11 cellular contexts compared by ENCODE assay signal in genomic region chr17:68349157-68349556, GRCh38. TPM values are rescaled to one million over a fixed set of nuclear protein-coding genes. Genes with fewer than 3 reads are reported as not detected.
A peak's percentile ranks its signal among the peaks of the same experiment; 100 is the strongest.
DNase-seq lines count a peak whose midpoint lies in the region; ATAC-seq lines count a peak whose summit lies in the region.
"Had no signal": no experiment of that assay in that cellular context is flagged by ENCODE, and none has a peak within 500 bp of the region (broad histone marks: within the 10 kb centered on the region; RNA-seq: fewer than 3 reads in every experiment).

No MANE protein-coding gene starts in this region.

- peaks cover 86 to 91% (median 87%) of the 10 kb centered on the region in 3 donors for H3K4me1 Mint-ChIP-seq in T-cell

- CTCF ChIA-PET in T-cell (lab: Charles Lee): interaction anchor here in 1 of 2 donors (0.6 to 1.0 kb wide), 2 partner anchors 19 to 32 kb away, joined by 3 to 6 read pairs; no protein-coding TSS in a partner anchor

- ATAC-seq in GM18499 (IDR thresholded peaks at IDR 0.05; ENCODE audit: insufficient read depth, unreplicated experiment): peak; percentile 43
- ATAC-seq in HG02642 (IDR thresholded peaks at IDR 0.05; ENCODE audit: poor library complexity, unreplicated experiment): peak; percentile 62
- ATAC-seq in T-cell (replicated peaks in 1 of 4): no peak
- ATAC-seq in HG03571 (IDR thresholded peaks at IDR 0.05; ENCODE audit: unreplicated experiment): no peak
- no peak for ATAC-seq in GM19467 (IDR thresholded peaks at IDR 0.05; ENCODE audit: unreplicated experiment)

- H3K4me3 Mint-ChIP-seq in T-cell: peak overlapping the region in 1 of 3 donors; percentile 80

- H3K27ac Mint-ChIP-seq in T-cell: peak overlapping the region; percentile 45 to 94

- H3K36me3 Mint-ChIP-seq in T-cell: no peaks in the 10 kb centered on the region

- DNase-seq in CD1c-positive myeloid dendritic cell (ENCODE audit: extremely low spot score) (peak; percentile 58), T-cell (no peak), iPS-NIHi11 (ENCODE audit: low spot score) (no peak), pons (ENCODE audit: low spot score) (no peak)
- DNase-seq: COR-L47; NK-92 treated with Interleukin-12 subunit alpha and Interleukin-12 subunit beta, amount 100 ng/mL, for 24 hours; transverse colon had no signal

- POLR2A ChIA-PET in T-cell (lab: Charles Lee): no interaction called here

- H3K9me3 Mint-ChIP-seq in T-cell: no peaks in the 10 kb centered on the region

- no peaks in the 10 kb centered on the region for H3K27me3 Mint-ChIP-seq in T-cell

RNA-seq across cellular contexts. Expression of gene ARSG, which starts 57.9 kb away (rescaled TPM):
- 10 to 100 TPM; 14.5 to 22.9 (median 17.8) TPM for total RNA-seq in T-cell

RNA-seq across cellular contexts. Expression of gene SLC16A6, which starts 58.2 kb away (rescaled TPM):
- total RNA-seq in T-cell: 10 to 100 TPM in 1 of 5 donors, 1 to 10 TPM in 4; 4.4 to 10.5 (median 7.0) TPM

Comparison
In these comparisons a context has a peak if more than half of its experiments do, and no peak if none do; other contexts are left out.
1. ATAC-seq: peak in GM18499 (single experiment) and HG02642 (single experiment); none in T-cell (0 of 4), HG03571 (single experiment) and GM19467 (single experiment).